8 cellular contexts compared by ENCODE assay signal in genomic region chr12:70364695-70365397, GRCh38. TPM values are rescaled to one million over a fixed set of nuclear protein-coding genes. Genes with fewer than 3 reads are reported as not detected.
A peak's percentile ranks its signal among the peaks of the same experiment; 100 is the strongest.
DNase-seq lines count a peak whose midpoint lies in the region; ATAC-seq, FAIRE-seq and TF ChIP-seq lines count a peak whose summit lies in the region.

No MANE protein-coding gene starts in this region.

- no peaks in the 10 kb centered on the region for H3K9me3 ChIP-seq in iPS-20b (ENCODE audit: insufficient read depth, low read depth, low read length)
- H3K9me3 ChIP-seq in thoracic aorta = no peaks in the 10 kb centered on the region

- CTCF ChIA-PET in activated CD4-positive, alpha-beta memory T cell treated with anti-CD3 and anti-CD28 coated beads for 36 hours (lab: Charles Lee) = no interaction called here

- H3K27me3 ChIP-seq in iPS-20b (ENCODE audit: insufficient read depth, low read length) (peaks cover 33% of the 10 kb centered on the region), thoracic aorta (replicated peaks; ENCODE audit: insufficient read depth) (no peaks in the 10 kb centered on the region)

- H3K4me1 ChIP-seq in iPS-20b (ENCODE audit: insufficient read depth, low read length) (peaks cover 15% of the 10 kb centered on the region; the same call in 1 of the 2 replicates), thoracic aorta (ENCODE audit: control insufficient read depth in 1 of 2, low read depth in 2 of 2) (peaks cover 3 to 7% of the 10 kb centered on the region in 2 donors)

- H3K36me3 Mint-ChIP-seq in activated T-cell treated with anti-CD3 and anti-CD28 coated beads, Interleukin-2, amount 50 U/mL, for 72 hours (ENCODE audit: insufficient read depth in 2 of 2) = peaks cover 0 to 3% of the 10 kb centered on the region in 2 donors
- H3K36me3 Mint-ChIP-seq in activated CD4-positive, alpha-beta memory T cell treated with anti-CD3 and anti-CD28 coated beads for 36 hours = no peaks in the 10 kb centered on the region

- FAIRE-seq in GM19239 (lab: Jason Lieb, UNC) = no peak

- H3K9me3 Mint-ChIP-seq in activated T-cell treated with anti-CD3 and anti-CD28 coated beads, Interleukin-2, amount 50 U/mL, for 72 hours = no peaks in the 10 kb centered on the region
- H3K9me3 Mint-ChIP-seq in activated CD4-positive, alpha-beta memory T cell treated with anti-CD3 and anti-CD28 coated beads for 36 hours = no peaks in the 10 kb centered on the region

- intact Hi-C loops in activated CD4-positive, alpha-beta memory T cell treated with anti-CD3 and anti-CD28 coated beads for 36 hours (cut with micrococcal nuclease) = loop anchor here (5.0 to 10.0 kb wide), 3 partner anchors 48 to 780 kb away; partner anchors contain the start of gene CCT2

- peaks cover 14% of the 10 kb centered on the region for H3K27me3 Mint-ChIP-seq in activated T-cell treated with anti-CD3 and anti-CD28 coated beads, Interleukin-2, amount 50 U/mL, for 72 hours (ENCODE audit: low read depth)
- H3K27me3 Mint-ChIP-seq in activated CD4-positive, alpha-beta memory T cell treated with anti-CD3 and anti-CD28 coated beads for 36 hours = peaks cover 5% of the 10 kb centered on the region

- H3K4me3 Mint-ChIP-seq in activated T-cell treated with anti-CD3 and anti-CD28 coated beads, Interleukin-2, amount 50 U/mL, for 72 hours = peak overlapping the region; percentile 89
- peak overlapping the region; percentile 73 for H3K4me3 Mint-ChIP-seq in activated CD4-positive, alpha-beta memory T cell treated with anti-CD3 and anti-CD28 coated beads for 36 hours

- no peak for ATAC-seq in activated T-cell treated with anti-CD3 and anti-CD28 coated beads, Interleukin-2, amount 50 U/mL, for 72 hours (replicated peaks in 1 of 2)
- no peak for ATAC-seq in thoracic aorta (ENCODE audit: insufficient number of reproducible peaks, low FRiP score, low read depth)
- ATAC-seq in HG02759 (IDR thresholded peaks at IDR 0.05; ENCODE audit: unreplicated experiment) = no peak

- TF ChIP-seq CTCF in thoracic aorta (IDR thresholded peaks at IDR 0.05) = no peak

- H3K4me1 Mint-ChIP-seq in activated T-cell treated with anti-CD3 and anti-CD28 coated beads, Interleukin-2, amount 50 U/mL, for 72 hours (ENCODE audit: low read depth) = peaks cover 29% of the 10 kb centered on the region
- H3K4me1 Mint-ChIP-seq in activated CD4-positive, alpha-beta memory T cell treated with anti-CD3 and anti-CD28 coated beads for 36 hours (ENCODE audit: low read depth) = peaks cover 18% of the 10 kb centered on the region

- H3K9ac ChIP-seq in iPS-20b (ENCODE audit: low read depth, low read length) = peak overlapping the region; percentile 39; the same call in 1 of the 2 replicates

- H3K27ac Mint-ChIP-seq in activated T-cell treated with anti-CD3 and anti-CD28 coated beads, Interleukin-2, amount 50 U/mL, for 72 hours = peak overlapping the region; percentile 95
- H3K27ac Mint-ChIP-seq in activated CD4-positive, alpha-beta memory T cell treated with anti-CD3 and anti-CD28 coated beads for 36 hours = no peak overlapping the region

- DNase-seq in activated T-cell treated with anti-CD3 and anti-CD28 coated beads, Interleukin-2, amount 50 U/mL, for 72 hours = no peak
- no peak for DNase-seq in activated T-cell treated with anti-CD3 and anti-CD28 coated beads, Interleukin-2, amount 50 U/mL, for 48 hours
- DNase-seq in activated CD4-positive, alpha-beta memory T cell treated with anti-CD3 and anti-CD28 coated beads for 36 hours = no peak
- DNase-seq in thoracic aorta (ENCODE audit: low spot score) (no peak), DMS79 (lab: John Stamatoyannopoulos, UW) (no peak), GM19239 (ENCODE audit: insufficient read length, low spot score) (no peak)

- no peak overlapping the region for H3K27ac ChIP-seq in iPS-20b (ENCODE audit: low read length)
- H3K27ac ChIP-seq in thoracic aorta = no peak overlapping the region

- POLR2A ChIA-PET in activated CD4-positive, alpha-beta memory T cell treated with anti-CD3 and anti-CD28 coated beads for 36 hours (lab: Charles Lee) = no interaction called here

- H3K36me3 ChIP-seq in iPS-20b (ENCODE audit: insufficient read depth, low read depth, low read length) (no peaks in the 10 kb centered on the region), thoracic aorta (no peaks in the 10 kb centered on the region)

- H3K4me3 ChIP-seq in iPS-20b (ENCODE audit: low read length) = peak overlapping the region; percentile 95
- peak overlapping the region; percentile 94 for H3K4me3 ChIP-seq in thoracic aorta

RNA-seq across cellular contexts. Expression of gene KCNMB4, which starts 1.2 kb away (rescaled TPM):
- total RNA-seq in activated T-cell treated with anti-CD3 and anti-CD28 coated beads, Interleukin-2, amount 50 U/mL, for 72 hours = 1 to 10 TPM; 1.6 to 2.2 TPM
- 1 to 10 TPM; 1.3 to 1.5 TPM for total RNA-seq in activated CD4-positive, alpha-beta memory T cell treated with anti-CD3 and anti-CD28 coated beads for 36 hours
- 1 to 10 TPM; 1.6 to 1.9 TPM for total RNA-seq in thoracic aorta
